2 cellular contexts compared by ENCODE assay signal in genomic region chr2:134132487-134132857, GRCh38.
TF ChIP-seq lines count a peak whose summit lies in the region.

No MANE protein-coding gene starts in this region.

TF ChIP-seq in GM12878, 131 proteins besides CTCF, POLR2A, EP300 and RAD21 (continued from another document):
- peak; percentile 83 for TF ChIP-seq ZBTB40 (IDR thresholded peaks at IDR 0.05; ENCODE audit: borderline replicate concordance)
- no peak for TF ChIP-seq ZNF217 (IDR thresholded peaks at IDR 0.05)
- TF ChIP-seq, protein P1, sequence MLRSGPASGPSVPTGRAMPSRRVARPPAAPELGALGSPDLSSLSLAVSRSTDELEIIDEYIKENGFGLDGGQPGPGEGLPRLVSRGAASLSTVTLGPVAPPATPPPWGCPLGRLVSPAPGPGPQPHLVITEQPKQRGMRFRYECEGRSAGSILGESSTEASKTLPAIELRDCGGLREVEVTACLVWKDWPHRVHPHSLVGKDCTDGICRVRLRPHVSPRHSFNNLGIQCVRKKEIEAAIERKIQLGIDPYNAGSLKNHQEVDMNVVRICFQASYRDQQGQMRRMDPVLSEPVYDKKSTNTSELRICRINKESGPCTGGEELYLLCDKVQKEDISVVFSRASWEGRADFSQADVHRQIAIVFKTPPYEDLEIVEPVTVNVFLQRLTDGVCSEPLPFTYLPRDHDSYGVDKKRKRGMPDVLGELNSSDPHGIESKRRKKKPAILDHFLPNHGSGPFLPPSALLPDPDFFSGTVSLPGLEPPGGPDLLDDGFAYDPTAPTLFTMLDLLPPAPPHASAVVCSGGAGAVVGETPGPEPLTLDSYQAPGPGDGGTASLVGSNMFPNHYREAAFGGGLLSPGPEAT (IDR thresholded peaks at IDR 0.05; ENCODE audit: low read depth) = no peak
- no peak for TF ChIP-seq ZBTB4 (CRISPR knock-in tag; IDR thresholded peaks at IDR 0.05)

TF ChIP-seq in liver, 16 proteins besides CTCF, POLR2A, EP300 and RAD21 (continued from another document):
- no peak for TF ChIP-seq EGR1 (IDR thresholded peaks at IDR 0.05; ENCODE audit: low read depth in 2 of 2)
- TF ChIP-seq HNF4G (IDR thresholded peaks at IDR 0.05) = peak; percentile 20
- TF ChIP-seq FOXA2 (IDR thresholded peaks at IDR 0.05) = peak; percentile 3
- no peak for TF ChIP-seq ATF3 (IDR thresholded peaks at IDR 0.05)
- TF ChIP-seq RXRA (IDR thresholded peaks at IDR 0.05) = peak in 1 of 2 donors; percentile 59
- TF ChIP-seq YY1 (IDR thresholded peaks at IDR 0.05) = no peak
- no peak for TF ChIP-seq JUND (IDR thresholded peaks at IDR 0.05)
- TF ChIP-seq GABPA (IDR thresholded peaks at IDR 0.05 in 1 of 2, conservative IDR thresholded peaks at IDR 0.05 in 1 of 2) = no peak
- TF ChIP-seq, protein P2, sequence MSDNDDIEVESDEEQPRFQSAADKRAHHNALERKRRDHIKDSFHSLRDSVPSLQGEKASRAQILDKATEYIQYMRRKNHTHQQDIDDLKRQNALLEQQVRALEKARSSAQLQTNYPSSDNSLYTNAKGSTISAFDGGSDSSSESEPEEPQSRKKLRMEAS (IDR thresholded peaks at IDR 0.05) = no peak
- TF ChIP-seq, protein P3, sequence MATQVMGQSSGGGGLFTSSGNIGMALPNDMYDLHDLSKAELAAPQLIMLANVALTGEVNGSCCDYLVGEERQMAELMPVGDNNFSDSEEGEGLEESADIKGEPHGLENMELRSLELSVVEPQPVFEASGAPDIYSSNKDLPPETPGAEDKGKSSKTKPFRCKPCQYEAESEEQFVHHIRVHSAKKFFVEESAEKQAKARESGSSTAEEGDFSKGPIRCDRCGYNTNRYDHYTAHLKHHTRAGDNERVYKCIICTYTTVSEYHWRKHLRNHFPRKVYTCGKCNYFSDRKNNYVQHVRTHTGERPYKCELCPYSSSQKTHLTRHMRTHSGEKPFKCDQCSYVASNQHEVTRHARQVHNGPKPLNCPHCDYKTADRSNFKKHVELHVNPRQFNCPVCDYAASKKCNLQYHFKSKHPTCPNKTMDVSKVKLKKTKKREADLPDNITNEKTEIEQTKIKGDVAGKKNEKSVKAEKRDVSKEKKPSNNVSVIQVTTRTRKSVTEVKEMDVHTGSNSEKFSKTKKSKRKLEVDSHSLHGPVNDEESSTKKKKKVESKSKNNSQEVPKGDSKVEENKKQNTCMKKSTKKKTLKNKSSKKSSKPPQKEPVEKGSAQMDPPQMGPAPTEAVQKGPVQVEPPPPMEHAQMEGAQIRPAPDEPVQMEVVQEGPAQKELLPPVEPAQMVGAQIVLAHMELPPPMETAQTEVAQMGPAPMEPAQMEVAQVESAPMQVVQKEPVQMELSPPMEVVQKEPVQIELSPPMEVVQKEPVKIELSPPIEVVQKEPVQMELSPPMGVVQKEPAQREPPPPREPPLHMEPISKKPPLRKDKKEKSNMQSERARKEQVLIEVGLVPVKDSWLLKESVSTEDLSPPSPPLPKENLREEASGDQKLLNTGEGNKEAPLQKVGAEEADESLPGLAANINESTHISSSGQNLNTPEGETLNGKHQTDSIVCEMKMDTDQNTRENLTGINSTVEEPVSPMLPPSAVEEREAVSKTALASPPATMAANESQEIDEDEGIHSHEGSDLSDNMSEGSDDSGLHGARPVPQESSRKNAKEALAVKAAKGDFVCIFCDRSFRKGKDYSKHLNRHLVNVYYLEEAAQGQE (IDR thresholded peaks at IDR 0.05) = no peak
- TF ChIP-seq NR2F2 (IDR thresholded peaks at IDR 0.05) = peak; percentile 85
- no peak for TF ChIP-seq TAF1 (conservative IDR thresholded peaks at IDR 0.05)
- peak; percentile 19 for TF ChIP-seq SP1 (IDR thresholded peaks at IDR 0.05)
TF ChIP-seq in liver: peak in this region for 7.
